14 cellular contexts compared by ENCODE assay signal in the genomic region with DNA sequence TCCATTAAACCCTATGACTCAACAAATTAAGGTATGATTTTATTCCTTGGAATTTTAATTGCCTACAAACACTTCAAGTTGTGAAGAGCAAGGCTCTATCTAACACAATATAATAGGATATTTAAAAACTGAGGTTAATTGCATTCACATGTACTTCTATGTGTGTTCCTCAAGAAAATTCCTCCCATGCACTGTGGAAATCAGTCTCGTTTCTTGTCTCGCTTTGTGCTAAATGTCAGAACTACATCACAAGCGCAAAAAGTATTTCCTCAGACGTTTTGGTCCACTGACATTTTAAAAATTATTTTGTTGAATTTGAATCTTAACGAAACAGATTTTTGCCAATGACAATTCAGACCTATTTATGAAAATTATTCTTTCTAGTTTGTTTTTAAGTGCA.
DNase-seq lines count a peak whose midpoint lies in the region; ATAC-seq and TF ChIP-seq lines count a peak whose summit lies in the region.
"Had no signal": no experiment of that assay in that cellular context is flagged by ENCODE, and none has a peak within 500 bp of the region (broad histone marks: within the 10 kb centered on the region; RNA-seq: fewer than 3 reads in every experiment).

No MANE protein-coding gene starts in this region.

- 57% methylated on average over 5 of the region's 5 CpGs for WGBS in SK-N-SH (ENCODE audit: low lambda C conversion rate)

- TF ChIP-seq RAD21 in SK-N-SH (IDR thresholded peaks at IDR 0.05; ENCODE audit: low read length) = no peak

- H3K9me3 ChIP-seq in SK-N-SH (no peaks in the 10 kb centered on the region), neural progenitor cell (ENCODE audit: low read depth) (no peaks in the 10 kb centered on the region)
- H3K9me3 ChIP-seq: Peyer's patch had no signal

- intact Hi-C loops in dorsolateral prefrontal cortex (cut with DNase I) = loop anchor here (2.0 to 10.0 kb wide), 2 partner anchors 25 to 77 kb away; no protein-coding TSS in a partner anchor

- H3K4me3 ChIP-seq in GM23338 (no peak overlapping the region), SK-N-SH (ENCODE audit: low read depth in 2 of 2, low read length in 1 of 2) (peak overlapping the region in 1 of 2 experiments; percentile 40; a peak in 2 of 4 replicates), dorsolateral prefrontal cortex (peak overlapping the region in 57 of 59 donors; percentile 2 to 65 (median 46)), neural progenitor cell (peak overlapping the region; percentile 32)
- H3K4me3 ChIP-seq: Peyer's patch had no signal

- H3K9me2 ChIP-seq in GM23338 (ENCODE audit: insufficient read depth) (no peaks in the 10 kb centered on the region), SK-N-SH (no peaks in the 10 kb centered on the region)

- H3K4me3 Mint-ChIP-seq in GM23338 (peak overlapping the region; percentile 33; the same call in 2 of the 3 replicates), neural progenitor cell (peak overlapping the region; percentile 91)
- H3K4me3 Mint-ChIP-seq: CD4-positive, alpha-beta T cell had no signal

- H3K27me3 Mint-ChIP-seq in GM23338 (ENCODE audit: insufficient read depth, low read depth, poor library complexity) (peaks cover 3% of the 10 kb centered on the region), neural progenitor cell (ENCODE audit: insufficient read depth, low read depth) (peaks cover 2% of the 10 kb centered on the region)
- H3K27me3 Mint-ChIP-seq: CD4-positive, alpha-beta T cell had no signal

- H3K79me2 ChIP-seq in GM23338 (replicated peaks; ENCODE audit: insufficient read depth) (no peaks in the 10 kb centered on the region), SK-N-SH (ENCODE audit: insufficient read depth) (no peaks in the 10 kb centered on the region), neural progenitor cell (ENCODE audit: low read depth) (no peaks in the 10 kb centered on the region)

- H3K27ac Mint-ChIP-seq in GM23338 (no peak overlapping the region), neural progenitor cell (peak overlapping the region; percentile 97)
- H3K27ac Mint-ChIP-seq: CD4-positive, alpha-beta T cell had no signal

- peak overlapping the region; percentile 56; the same call in 1 of the 2 replicates for H3K4me2 ChIP-seq in GM23338
- no peak overlapping the region for H3K4me2 ChIP-seq in SK-N-SH
- H3K4me2 ChIP-seq in neural progenitor cell = peak overlapping the region; percentile 70

- H3F3A ChIP-seq in GM23338 (replicated peaks; ENCODE audit: low read depth) (no peaks in the 10 kb centered on the region), SK-N-SH (replicated peaks; ENCODE audit: insufficient read depth) (peaks cover 7% of the 10 kb centered on the region), neural progenitor cell (ENCODE audit: low read depth) (peaks cover 12% of the 10 kb centered on the region)

- peaks cover 37% of the 10 kb centered on the region for H3K4me1 ChIP-seq in GM23338 (ENCODE audit: insufficient read depth)
- peaks cover 9% of the 10 kb centered on the region in 2 experiments; a peak in 3 of 4 replicates for H3K4me1 ChIP-seq in SK-N-SH (ENCODE audit: control insufficient read depth in 1 of 2, insufficient read depth in 2 of 2, low read depth in 1 of 2, low read length in 1 of 2)
- peaks cover 37% of the 10 kb centered on the region for H3K4me1 ChIP-seq in neural progenitor cell
- H3K4me1 ChIP-seq: Peyer's patch had no signal

- no peak for ATAC-seq in GM23338
- no peak for ATAC-seq in GM21717 (IDR thresholded peaks at IDR 0.05; ENCODE audit: unreplicated experiment)
- no peak for ATAC-seq in GM21737 (IDR thresholded peaks at IDR 0.05; ENCODE audit: unreplicated experiment)

- POLR2A ChIA-PET in SK-N-SH (lab: Yijun Ruan, JAX) = interaction anchor here (1.0 to 2.3 kb wide), 4 partner anchors 29 to 110 kb away, joined by 3 to 16 read pairs (median 10); a partner anchor contains a TSS

- H3K9me3 Mint-ChIP-seq in GM23338 (no peaks in the 10 kb centered on the region; the same call in 2 of the 3 replicates), neural progenitor cell (peaks cover 7% of the 10 kb centered on the region)
- H3K9me3 Mint-ChIP-seq: CD4-positive, alpha-beta T cell had no signal

- H3K27ac ChIP-seq in GM23338 (ENCODE audit: low read depth) (no peak overlapping the region), SK-N-SH (ENCODE audit: low read depth in 2 of 2, low read length in 1 of 2) (peak overlapping the region in 1 of 2 experiments; percentile 98; a peak in 2 of 4 replicates), dorsolateral prefrontal cortex (peak overlapping the region in 39 of 59 donors; percentile 3 to 88 (median 63)), neural progenitor cell (no peak overlapping the region)
- H3K27ac ChIP-seq: Peyer's patch had no signal

- H3K9ac ChIP-seq in SK-N-SH (no peak overlapping the region), neural progenitor cell (no peak overlapping the region)

- peaks cover 35% of the 10 kb centered on the region for H3K4me1 Mint-ChIP-seq in GM23338
- peaks cover 54% of the 10 kb centered on the region for H3K4me1 Mint-ChIP-seq in neural progenitor cell

- H2AFZ ChIP-seq in GM23338 = no peak overlapping the region
- H2AFZ ChIP-seq in SK-N-SH (ENCODE audit: low read depth) = peak overlapping the region; percentile 52; the same call in 1 of the 2 replicates
- H2AFZ ChIP-seq in neural progenitor cell (replicated peaks) = no peak overlapping the region

- H3K36me3 Mint-ChIP-seq in GM23338 (ENCODE audit: low read depth) (no peaks in the 10 kb centered on the region), neural progenitor cell (peaks cover 34% of the 10 kb centered on the region)

- no peaks in the 10 kb centered on the region for H3K36me3 ChIP-seq in GM23338 (ENCODE audit: insufficient read depth)
- H3K36me3 ChIP-seq in SK-N-SH (replicated peaks in 1 of 2; ENCODE audit: control insufficient read depth in 1 of 2, insufficient read depth in 2 of 2, low read length in 1 of 2) = no peaks in the 10 kb centered on the region
- H3K36me3 ChIP-seq in neural progenitor cell = no peaks in the 10 kb centered on the region
- H3K36me3 ChIP-seq: Peyer's patch had no signal

- TF ChIP-seq EP300 in SK-N-SH (IDR thresholded peaks at IDR 0.05; ENCODE audit: borderline replicate concordance in 1 of 2, low read depth in 1 of 2, low read length in 1 of 2) = no peak

- H3K27me3 ChIP-seq in GM23338 (ENCODE audit: insufficient read depth) (no peaks in the 10 kb centered on the region), SK-N-SH (ENCODE audit: insufficient read depth) (no peaks in the 10 kb centered on the region), dorsolateral prefrontal cortex (peaks cover 0 to 3% (median 0%) of the 10 kb centered on the region in 45 donors), neural progenitor cell (no peaks in the 10 kb centered on the region)
- H3K27me3 ChIP-seq: Peyer's patch had no signal

- DNase-seq in GM23338 (ENCODE audit: low spot score) (no peak), SK-N-SH (no peak), dorsolateral prefrontal cortex (no peak), neural progenitor cell (ENCODE audit: low spot score) (no peak)
- DNase-seq in activated effector memory CD4-positive, alpha-beta T cell treated with Interleukin-2 at 50 U/mL for 16 hours = no peak
- DNase-seq: Calu3; CD4-positive, alpha-beta T cell; DMS79; IMR-90; NCI-H1436; NCI-H446 treated with DMSO at 0.1 percent for 48 hours; Peyer's patch had no signal

- CTCF ChIA-PET in SK-N-SH (lab: Yijun Ruan, JAX) = interaction anchor here (0.8 to 2.1 kb wide), 3 partner anchors 37 to 238 kb away, joined by 3 to 7 read pairs (median 3); a partner anchor contains a TSS

- H4K20me1 ChIP-seq in GM23338 (replicated peaks; ENCODE audit: insufficient read depth) (no peaks in the 10 kb centered on the region), SK-N-SH (ENCODE audit: insufficient read depth) (no peaks in the 10 kb centered on the region), neural progenitor cell (ENCODE audit: low read depth) (no peaks in the 10 kb centered on the region)

- no peak for TF ChIP-seq CTCF in GM23338 (conservative IDR thresholded peaks at IDR 0.05; ENCODE audit: low read depth in 2 of 2)
- no peak for TF ChIP-seq CTCF in SK-N-SH (IDR thresholded peaks at IDR 0.05)
- no peak for TF ChIP-seq CTCF in dorsolateral prefrontal cortex (IDR thresholded peaks at IDR 0.05 in 54 of 56, conservative IDR thresholded peaks at IDR 0.05 in 2 of 56; ENCODE audit: low read depth in 1 of 56, partially characterized antibody in 56 of 56)
- no peak for TF ChIP-seq CTCF in neural progenitor cell (IDR thresholded peaks at IDR 0.05)

TF ChIP-seq in GM23338, 12 proteins besides CTCF, POLR2A, EP300 and RAD21 (continues in another document):
- no peak for TF ChIP-seq CREB1 (CRISPR knock-in tag; IDR thresholded peaks at IDR 0.05; ENCODE audit: low read depth)
- TF ChIP-seq ZNF114 (CRISPR knock-in tag; IDR thresholded peaks at IDR 0.05) = no peak
- TF ChIP-seq EZH2 (IDR thresholded peaks at IDR 0.05; ENCODE audit: low read depth, unreplicated experiment) = no peak
- no peak for TF ChIP-seq JUNB (IDR thresholded peaks at IDR 0.05; ENCODE audit: unreplicated experiment)
- TF ChIP-seq POLR2AphosphoS5 (IDR thresholded peaks at IDR 0.05; ENCODE audit: low read depth) = no peak
- no peak for TF ChIP-seq STAT1 (IDR thresholded peaks at IDR 0.05; ENCODE audit: unreplicated experiment)
- no peak for TF ChIP-seq EZH2phosphoT487 (IDR thresholded peaks at IDR 0.05; ENCODE audit: unreplicated experiment)
- TF ChIP-seq NANOG (IDR thresholded peaks at IDR 0.05; ENCODE audit: borderline replicate concordance) = no peak

TF ChIP-seq in SK-N-SH, 30 proteins besides CTCF, POLR2A, EP300 and RAD21 (continues in another document):
- TF ChIP-seq GATA2 (CRISPR knock-in tag; IDR thresholded peaks at IDR 0.05) (no peak), FOSL2 (IDR thresholded peaks at IDR 0.05; ENCODE audit: borderline replicate concordance, low read depth) (no peak), SMC3 (IDR thresholded peaks at IDR 0.05; ENCODE audit: low read depth, low read length) (no peak), ELF1 (IDR thresholded peaks at IDR 0.05) (no peak), GABPA (IDR thresholded peaks at IDR 0.05; ENCODE audit: low read depth) (no peak), TCF12 (IDR thresholded peaks at IDR 0.05) (no peak), RXRA (IDR thresholded peaks at IDR 0.05; ENCODE audit: borderline replicate concordance, low read depth) (no peak), CHD2 (IDR thresholded peaks at IDR 0.05; ENCODE audit: low read length, partially characterized antibody) (no peak), RFX5 (IDR thresholded peaks at IDR 0.05; ENCODE audit: low read length) (no peak), SIN3A (IDR thresholded peaks at IDR 0.05; ENCODE audit: borderline replicate concordance, low read depth, low read length) (no peak)
- TF ChIP-seq, protein P1, sequence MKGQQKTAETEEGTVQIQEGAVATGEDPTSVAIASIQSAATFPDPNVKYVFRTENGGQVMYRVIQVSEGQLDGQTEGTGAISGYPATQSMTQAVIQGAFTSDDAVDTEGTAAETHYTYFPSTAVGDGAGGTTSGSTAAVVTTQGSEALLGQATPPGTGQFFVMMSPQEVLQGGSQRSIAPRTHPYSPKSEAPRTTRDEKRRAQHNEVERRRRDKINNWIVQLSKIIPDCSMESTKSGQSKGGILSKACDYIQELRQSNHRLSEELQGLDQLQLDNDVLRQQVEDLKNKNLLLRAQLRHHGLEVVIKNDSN (IDR thresholded peaks at IDR 0.05; ENCODE audit: borderline replicate concordance, low read depth) = no peak

Comparison
In these comparisons a context has a peak if more than half of its experiments do, and no peak if none do; other contexts are left out.
1. H3K27ac ChIP-seq: peak in dorsolateral prefrontal cortex (39 of 59); none in GM23338 (single experiment) and neural progenitor cell (single experiment).